ENCODE assay signal across 13 cellular contexts in the genomic region with DNA sequence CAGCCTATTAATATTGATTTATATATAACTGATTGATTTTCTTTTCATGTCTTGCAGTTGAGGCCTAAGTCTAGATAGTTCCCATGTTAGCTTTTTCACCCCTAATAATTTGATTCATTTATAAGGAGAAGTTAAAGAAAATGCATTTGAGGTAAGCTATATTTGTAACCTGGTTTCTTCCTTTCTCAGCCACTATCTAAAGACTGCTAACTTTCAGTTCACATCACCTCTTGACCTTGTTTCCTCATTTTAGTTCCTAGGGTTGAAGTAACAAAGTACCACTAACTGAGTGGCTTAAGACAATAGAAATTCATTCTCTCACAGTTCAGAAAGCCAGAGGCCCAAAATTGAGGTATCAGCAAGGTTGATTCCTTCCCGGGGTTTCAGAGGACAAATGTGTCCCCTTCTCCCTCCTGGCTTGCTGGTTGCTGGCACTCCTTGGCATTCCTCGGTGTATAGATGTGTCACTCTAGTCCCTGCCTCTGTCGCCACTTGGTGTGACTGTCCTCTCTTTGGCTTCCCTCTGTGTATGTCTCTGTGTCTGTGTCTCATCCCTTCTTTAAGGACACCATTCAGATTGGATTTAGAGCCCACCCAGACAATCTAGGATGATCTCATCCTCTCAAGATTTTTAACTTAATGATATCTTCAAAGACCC. TPM values are rescaled to one million over a fixed set of nuclear protein-coding genes. Genes with fewer than 3 reads are reported as not detected.
DNase-seq lines count a peak whose midpoint lies in the region; ATAC-seq and TF ChIP-seq lines count a peak whose summit lies in the region.
"Had no signal": no experiment of that assay in that cellular context is flagged by ENCODE, and none has a peak within 500 bp of the region (broad histone marks: within the 10 kb centered on the region; RNA-seq: fewer than 3 reads in every experiment).

No MANE protein-coding gene starts in this region.

- H3K9me2 ChIP-seq in MM.1S (replicated peaks; ENCODE audit: insufficient read depth, low read length): no peaks in the 10 kb centered on the region

- no peak overlapping the region for H2AFZ ChIP-seq in MM.1S (ENCODE audit: low read length)

- peak overlapping the region; percentile 1; the same call in 1 of the 2 replicates for H3K27ac ChIP-seq in MM.1S (ENCODE audit: low read length)
- H3K27ac ChIP-seq: lower lobe of right lung had no signal

- no peak for TF ChIP-seq CTCF in MM.1S (IDR thresholded peaks at IDR 0.05; ENCODE audit: low read length)
- no peak for TF ChIP-seq CTCF in Calu3 (IDR thresholded peaks at IDR 0.05; ENCODE audit: unreplicated experiment)

- peak; percentile 61 for ATAC-seq in GM21825 (IDR thresholded peaks at IDR 0.05; ENCODE audit: unreplicated experiment)
- ATAC-seq in stimulated activated memory B cell treated with anti-CD40 and anti-IgM and Interleukin-4, amounts not matched to agents 10 μg/mL and 1 μg/mL and 100 μg/mL, for 72 hours: peak; percentile 88
- no peak for ATAC-seq in HG02981 (IDR thresholded peaks at IDR 0.05; ENCODE audit: unreplicated experiment)
- ATAC-seq: lower lobe of right lung, Panc1 had no signal

- peaks cover 42% of the 10 kb centered on the region for H3K4me1 ChIP-seq in MM.1S (ENCODE audit: low read length)
- H3K4me1 ChIP-seq: lower lobe of right lung had no signal

- H3K4me3 ChIP-seq in MM.1S (ENCODE audit: low read length): no peak overlapping the region
- H3K4me3 ChIP-seq: lower lobe of right lung had no signal

- intact Hi-C loops in Calu3 (cut with micrococcal nuclease; ENCODE audit: unreplicated experiment): no loop called here

- no TSS peak for BruUV-seq in Calu3 (replicated peaks; lab: Mats Ljungman, UMichigan)

- H3K27me3 Mint-ChIP-seq in stimulated activated memory B cell treated with anti-CD40 and anti-IgM and Interleukin-4, amounts not matched to agents 10 μg/mL and 1 μg/mL and 100 μg/mL, for 72 hours: no peaks in the 10 kb centered on the region
- H3K27me3 Mint-ChIP-seq in Calu3 (ENCODE audit: unreplicated experiment): no peaks in the 10 kb centered on the region
- H3K27me3 Mint-ChIP-seq: stimulated activated naive CD8-positive, alpha-beta T cell treated with anti-CD3 and anti-CD28 coated beads, Interleukin-15, Interleukin-2, amounts not matched to agents 100 ng/mL and 50 ng/mL, for 24 hours had no signal

- DNase-seq in SKM-1 treated with dmso at 0.1 percent for 144 hours (lab: John Stamatoyannopoulos, UW; ENCODE audit: unreplicated experiment): peak; percentile 48
- DNase-seq in SKM-1 (lab: John Stamatoyannopoulos, UW; ENCODE audit: unreplicated experiment): no peak
- peak; percentile 39 for DNase-seq in MM.1S
- DNase-seq in Calu3: no peak
- DNase-seq in T-helper 1 cell: no peak
- DNase-seq: lower lobe of right lung, NCI-H1694 treated with DMSO at 0.1 percent for 48 hours had no signal

- no peaks in the 10 kb centered on the region for H3K27me3 ChIP-seq in MM.1S (replicated peaks; ENCODE audit: insufficient read depth, low read length)

- peak overlapping the region; percentile 81 for H3K27ac Mint-ChIP-seq in stimulated activated memory B cell treated with anti-CD40 and anti-IgM and Interleukin-4, amounts not matched to agents 10 μg/mL and 1 μg/mL and 100 μg/mL, for 72 hours
- H3K27ac Mint-ChIP-seq in Calu3 (ENCODE audit: unreplicated experiment): no peak overlapping the region
- H3K27ac Mint-ChIP-seq: stimulated activated naive CD8-positive, alpha-beta T cell treated with anti-CD3 and anti-CD28 coated beads, Interleukin-15, Interleukin-2, amounts not matched to agents 100 ng/mL and 50 ng/mL, for 24 hours had no signal

- H3K9me3 Mint-ChIP-seq in stimulated activated memory B cell treated with anti-CD40 and anti-IgM and Interleukin-4, amounts not matched to agents 10 μg/mL and 1 μg/mL and 100 μg/mL, for 72 hours: no peaks in the 10 kb centered on the region
- no peaks in the 10 kb centered on the region for H3K9me3 Mint-ChIP-seq in Calu3 (ENCODE audit: low read depth, unreplicated experiment)
- H3K9me3 Mint-ChIP-seq: stimulated activated naive CD8-positive, alpha-beta T cell treated with anti-CD3 and anti-CD28 coated beads, Interleukin-15, Interleukin-2, amounts not matched to agents 100 ng/mL and 50 ng/mL, for 24 hours had no signal

- H3K4me2 ChIP-seq in MM.1S (ENCODE audit: low read depth, low read length): peak overlapping the region; percentile 56

- H3K4me3 Mint-ChIP-seq in stimulated activated memory B cell treated with anti-CD40 and anti-IgM and Interleukin-4, amounts not matched to agents 10 μg/mL and 1 μg/mL and 100 μg/mL, for 72 hours: peak overlapping the region; percentile 18
- no peak overlapping the region for H3K4me3 Mint-ChIP-seq in Calu3 (ENCODE audit: low read depth, unreplicated experiment)
- H3K4me3 Mint-ChIP-seq: stimulated activated naive CD8-positive, alpha-beta T cell treated with anti-CD3 and anti-CD28 coated beads, Interleukin-15, Interleukin-2, amounts not matched to agents 100 ng/mL and 50 ng/mL, for 24 hours had no signal

- CTCF ChIA-PET in Calu3 (lab: Charles Lee): interaction anchor here (0.7 kb wide), 1 partner anchor 130 kb away, joined by 3 read pairs; no protein-coding TSS in a partner anchor

- H3K36me3 ChIP-seq in MM.1S (replicated peaks; ENCODE audit: insufficient read depth, low read length): no peaks in the 10 kb centered on the region

- no peaks in the 10 kb centered on the region for H3K79me2 ChIP-seq in MM.1S (ENCODE audit: low read length)

- H3K4me1 Mint-ChIP-seq in stimulated activated memory B cell treated with anti-CD40 and anti-IgM and Interleukin-4, amounts not matched to agents 10 μg/mL and 1 μg/mL and 100 μg/mL, for 72 hours: peaks cover 53% of the 10 kb centered on the region
- no peaks in the 10 kb centered on the region for H3K4me1 Mint-ChIP-seq in Calu3 (ENCODE audit: low read depth, unreplicated experiment)

- peaks cover 17% of the 10 kb centered on the region for H3F3A ChIP-seq in MM.1S (ENCODE audit: insufficient read depth, low read length)

- no peaks in the 10 kb centered on the region for H4K20me1 ChIP-seq in MM.1S (ENCODE audit: insufficient read depth, low read length)

- H3K36me3 Mint-ChIP-seq in stimulated activated memory B cell treated with anti-CD40 and anti-IgM and Interleukin-4, amounts not matched to agents 10 μg/mL and 1 μg/mL and 100 μg/mL, for 72 hours: peaks cover 10% of the 10 kb centered on the region
- H3K36me3 Mint-ChIP-seq in Calu3 (ENCODE audit: insufficient read depth, unreplicated experiment): peaks cover 1% of the 10 kb centered on the region

- H3K9me3 ChIP-seq in MM.1S (replicated peaks; ENCODE audit: insufficient read depth, low read length): no peaks in the 10 kb centered on the region
- H3K9me3 ChIP-seq: lower lobe of right lung had no signal

- H3K9ac ChIP-seq in MM.1S (ENCODE audit: low read length): no peak overlapping the region

RNA-seq across cellular contexts. Expression of a gene that starts 55.9 kb away (rescaled TPM):
- total RNA-seq in Calu3 (2022): 0.45 and 0.76 TPM in 2 replicates
- total RNA-seq: A172, lower lobe of right lung had no signal

Comparison
In these comparisons a context has a peak if more than half of its experiments do, and no peak if none do; other contexts are left out.
1. DNase-seq: peak in SKM-1 treated with dmso at 0.1 percent for 144 hours (single experiment) and MM.1S (single experiment); none in SKM-1 (single experiment), Calu3 (single experiment) and T-helper 1 cell (0 of 5).